Comparison of ENCODE assay signal across 2 cellular contexts in the genomic region with DNA sequence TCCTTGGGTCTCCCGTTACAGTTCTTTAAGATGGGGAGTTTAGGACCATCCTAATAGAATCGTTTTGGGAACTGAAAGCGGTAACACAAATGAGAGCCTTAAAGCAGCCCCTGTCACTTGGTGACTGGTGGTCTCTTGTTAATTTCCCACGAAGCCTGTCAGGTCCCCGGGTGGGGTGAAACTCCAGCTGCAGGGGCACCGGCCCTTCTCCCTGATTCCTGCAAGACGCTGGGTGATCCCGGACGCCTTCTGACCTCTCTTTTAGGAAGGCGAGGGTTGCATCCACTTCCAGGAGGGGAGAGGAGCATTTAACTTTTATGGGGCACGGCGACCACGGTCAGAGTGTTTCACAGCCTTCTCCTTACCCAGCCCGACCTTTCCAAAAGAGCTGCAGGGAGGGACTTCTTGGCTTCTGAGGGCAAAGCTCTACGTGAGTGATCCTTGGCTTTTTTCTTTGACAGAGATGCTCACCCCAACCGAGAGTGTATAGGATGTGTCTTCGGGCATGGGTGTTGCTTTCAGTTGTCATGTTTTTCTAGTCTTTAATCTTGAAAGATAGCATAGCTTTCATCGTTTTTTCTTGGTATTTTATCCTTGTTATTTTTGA.
TF ChIP-seq lines count a peak whose summit lies in the region.

No MANE protein-coding gene starts in this region.

TF ChIP-seq in GM23338, 12 proteins besides CTCF, POLR2A, EP300 and RAD21:
- TF ChIP-seq EZH2phosphoT487 (IDR thresholded peaks at IDR 0.05; ENCODE audit: unreplicated experiment) (no peak), NANOG (IDR thresholded peaks at IDR 0.05; ENCODE audit: borderline replicate concordance) (no peak), STAT1 (IDR thresholded peaks at IDR 0.05; ENCODE audit: unreplicated experiment) (no peak), EZH2 (IDR thresholded peaks at IDR 0.05; ENCODE audit: low read depth, unreplicated experiment) (no peak), ZNF114 (CRISPR knock-in tag; IDR thresholded peaks at IDR 0.05) (no peak), JUNB (IDR thresholded peaks at IDR 0.05; ENCODE audit: unreplicated experiment) (no peak), POLR2AphosphoS5 (IDR thresholded peaks at IDR 0.05; ENCODE audit: low read depth) (no peak)
- TF ChIP-seq, protein P1, sequence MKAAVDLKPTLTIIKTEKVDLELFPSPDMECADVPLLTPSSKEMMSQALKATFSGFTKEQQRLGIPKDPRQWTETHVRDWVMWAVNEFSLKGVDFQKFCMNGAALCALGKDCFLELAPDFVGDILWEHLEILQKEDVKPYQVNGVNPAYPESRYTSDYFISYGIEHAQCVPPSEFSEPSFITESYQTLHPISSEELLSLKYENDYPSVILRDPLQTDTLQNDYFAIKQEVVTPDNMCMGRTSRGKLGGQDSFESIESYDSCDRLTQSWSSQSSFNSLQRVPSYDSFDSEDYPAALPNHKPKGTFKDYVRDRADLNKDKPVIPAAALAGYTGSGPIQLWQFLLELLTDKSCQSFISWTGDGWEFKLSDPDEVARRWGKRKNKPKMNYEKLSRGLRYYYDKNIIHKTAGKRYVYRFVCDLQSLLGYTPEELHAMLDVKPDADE (IDR thresholded peaks at IDR 0.05): no peak
- TF ChIP-seq, protein P2, sequence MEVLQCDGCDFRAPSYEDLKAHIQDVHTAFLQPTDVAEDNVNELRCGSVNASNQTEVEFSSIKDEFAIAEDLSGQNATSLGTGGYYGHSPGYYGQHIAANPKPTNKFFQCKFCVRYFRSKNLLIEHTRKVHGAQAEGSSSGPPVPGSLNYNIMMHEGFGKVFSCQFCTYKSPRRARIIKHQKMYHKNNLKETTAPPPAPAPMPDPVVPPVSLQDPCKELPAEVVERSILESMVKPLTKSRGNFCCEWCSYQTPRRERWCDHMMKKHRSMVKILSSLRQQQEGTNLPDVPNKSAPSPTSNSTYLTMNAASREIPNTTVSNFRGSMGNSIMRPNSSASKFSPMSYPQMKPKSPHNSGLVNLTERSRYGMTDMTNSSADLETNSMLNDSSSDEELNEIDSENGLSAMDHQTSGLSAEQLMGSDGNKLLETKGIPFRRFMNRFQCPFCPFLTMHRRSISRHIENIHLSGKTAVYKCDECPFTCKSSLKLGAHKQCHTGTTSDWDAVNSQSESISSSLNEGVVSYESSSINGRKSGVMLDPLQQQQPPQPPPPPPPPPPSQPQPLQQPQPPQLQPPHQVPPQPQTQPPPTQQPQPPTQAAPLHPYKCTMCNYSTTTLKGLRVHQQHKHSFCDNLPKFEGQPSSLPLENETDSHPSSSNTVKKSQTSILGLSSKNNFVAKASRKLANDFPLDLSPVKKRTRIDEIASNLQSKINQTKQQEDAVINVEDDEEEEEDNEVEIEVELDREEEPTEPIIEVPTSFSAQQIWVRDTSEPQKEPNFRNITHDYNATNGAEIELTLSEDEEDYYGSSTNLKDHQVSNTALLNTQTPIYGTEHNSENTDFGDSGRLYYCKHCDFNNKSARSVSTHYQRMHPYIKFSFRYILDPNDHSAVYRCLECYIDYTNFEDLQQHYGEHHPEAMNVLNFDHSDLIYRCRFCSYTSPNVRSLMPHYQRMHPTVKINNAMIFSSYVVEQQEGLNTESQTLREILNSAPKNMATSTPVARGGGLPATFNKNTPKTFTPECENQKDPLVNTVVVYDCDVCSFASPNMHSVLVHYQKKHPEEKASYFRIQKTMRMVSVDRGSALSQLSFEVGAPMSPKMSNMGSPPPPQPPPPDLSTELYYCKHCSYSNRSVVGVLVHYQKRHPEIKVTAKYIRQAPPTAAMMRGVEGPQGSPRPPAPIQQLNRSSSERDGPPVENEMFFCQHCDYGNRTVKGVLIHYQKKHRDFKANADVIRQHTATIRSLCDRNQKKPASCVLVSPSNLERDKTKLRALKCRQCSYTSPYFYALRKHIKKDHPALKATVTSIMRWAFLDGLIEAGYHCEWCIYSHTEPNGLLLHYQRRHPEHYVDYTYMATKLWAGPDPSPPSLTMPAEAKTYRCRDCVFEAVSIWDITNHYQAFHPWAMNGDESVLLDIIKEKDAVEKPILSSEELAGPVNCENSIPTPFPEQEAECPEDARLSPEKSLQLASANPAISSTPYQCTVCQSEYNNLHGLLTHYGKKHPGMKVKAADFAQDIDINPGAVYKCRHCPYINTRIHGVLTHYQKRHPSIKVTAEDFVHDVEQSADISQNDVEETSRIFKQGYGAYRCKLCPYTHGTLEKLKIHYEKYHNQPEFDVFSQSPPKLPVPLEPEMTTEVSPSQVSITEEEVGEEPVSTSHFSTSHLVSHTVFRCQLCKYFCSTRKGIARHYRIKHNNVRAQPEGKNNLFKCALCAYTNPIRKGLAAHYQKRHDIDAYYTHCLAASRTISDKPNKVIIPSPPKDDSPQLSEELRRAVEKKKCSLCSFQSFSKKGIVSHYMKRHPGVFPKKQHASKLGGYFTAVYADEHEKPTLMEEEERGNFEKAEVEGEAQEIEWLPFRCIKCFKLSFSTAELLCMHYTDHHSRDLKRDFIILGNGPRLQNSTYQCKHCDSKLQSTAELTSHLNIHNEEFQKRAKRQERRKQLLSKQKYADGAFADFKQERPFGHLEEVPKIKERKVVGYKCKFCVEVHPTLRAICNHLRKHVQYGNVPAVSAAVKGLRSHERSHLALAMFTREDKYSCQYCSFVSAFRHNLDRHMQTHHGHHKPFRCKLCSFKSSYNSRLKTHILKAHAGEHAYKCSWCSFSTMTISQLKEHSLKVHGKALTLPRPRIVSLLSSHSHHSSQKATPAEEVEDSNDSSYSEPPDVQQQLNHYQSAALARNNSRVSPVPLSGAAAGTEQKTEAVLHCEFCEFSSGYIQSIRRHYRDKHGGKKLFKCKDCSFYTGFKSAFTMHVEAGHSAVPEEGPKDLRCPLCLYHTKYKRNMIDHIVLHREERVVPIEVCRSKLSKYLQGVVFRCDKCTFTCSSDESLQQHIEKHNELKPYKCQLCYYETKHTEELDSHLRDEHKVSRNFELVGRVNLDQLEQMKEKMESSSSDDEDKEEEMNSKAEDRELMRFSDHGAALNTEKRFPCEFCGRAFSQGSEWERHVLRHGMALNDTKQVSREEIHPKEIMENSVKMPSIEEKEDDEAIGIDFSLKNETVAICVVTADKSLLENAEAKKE (CRISPR knock-in tag; IDR thresholded peaks at IDR 0.05): no peak
TF ChIP-seq in GM23338: peak in this region for 0.

TF ChIP-seq in endothelial cell of umbilical vein, 7 proteins besides CTCF, POLR2A, EP300 and RAD21:
- TF ChIP-seq FOS (IDR thresholded peaks at IDR 0.05; ENCODE audit: borderline replicate concordance, insufficient read depth, low read length) (no peak), EZH2 (IDR thresholded peaks at IDR 0.05; ENCODE audit: borderline replicate concordance, low read depth, low read length, severe bottlenecking) (no peak), GATA2 (IDR thresholded peaks at IDR 0.05; ENCODE audit: insufficient read depth, insufficient read length, low read depth, low read length) (no peak), JUN (IDR thresholded peaks at IDR 0.05; ENCODE audit: borderline replicate concordance, insufficient read depth, insufficient read length, low read depth) (no peak), POLR2AphosphoS5 (IDR thresholded peaks at IDR 0.05; ENCODE audit: insufficient read depth, low read depth, low read length) (no peak), MYC (IDR thresholded peaks at IDR 0.05; ENCODE audit: low read depth, low read length) (no peak)
- TF ChIP-seq, protein P3, sequence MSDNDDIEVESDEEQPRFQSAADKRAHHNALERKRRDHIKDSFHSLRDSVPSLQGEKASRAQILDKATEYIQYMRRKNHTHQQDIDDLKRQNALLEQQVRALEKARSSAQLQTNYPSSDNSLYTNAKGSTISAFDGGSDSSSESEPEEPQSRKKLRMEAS (IDR thresholded peaks at IDR 0.05; ENCODE audit: insufficient read depth, insufficient read length): no peak
